In genomic region chr7:155296788-155297516, GRCh38 we compare ENCODE assay signal across 8 cellular contexts.
DNase-seq lines count a peak whose midpoint lies in the region; ATAC-seq lines count a peak whose summit lies in the region.

No MANE protein-coding gene starts in this region.

- peak overlapping the region; percentile 64 for H3K27ac ChIP-seq in duodenal mucosa (ENCODE audit: low read depth, low read length)

- peak overlapping the region; percentile 72 to 80 for H3K4me3 ChIP-seq in duodenal mucosa (ENCODE audit: low read depth in 1 of 2, low read length in 2 of 2)

- H3K9me3 ChIP-seq in duodenal mucosa (ENCODE audit: control insufficient read depth in 1 of 2, low read length in 2 of 2): no peaks in the 10 kb centered on the region

- DNase-seq in NCI-H1417 (lab: John Stamatoyannopoulos, UW) (peak; percentile 80 to 91 (median 86)), NCI-H1417 treated with DMSO at 0.1 percent for 48 hours (lab: John Stamatoyannopoulos, UW) (no peak), NCI-H146 treated with DMSO at 0.1 percent for 48 hours (lab: John Stamatoyannopoulos, UW; ENCODE audit: unreplicated experiment) (peak; percentile 34), medulla oblongata (ENCODE audit: extremely low spot score) (peak; percentile 50)
- peak; percentile 80 to 85 for DNase-seq in activated CD4-positive, alpha-beta T cell treated with anti-CD3 and anti-CD28 coated beads, Interleukin-2, amount 50 U/mL, for 48 hours
- peak; percentile 77 for DNase-seq in stimulated activated CD8-positive, alpha-beta memory T cell treated with anti-CD3 and anti-CD28 coated beads, Interleukin-12 subunit alpha, Interleukin-12 subunit beta, amount 100 ng/mL, for 4 hours (ENCODE audit: low read depth)

- H3K9ac ChIP-seq in duodenal mucosa (ENCODE audit: low read depth in 1 of 2, low read length in 2 of 2): peak overlapping the region; percentile 78 to 92

- peaks cover 0 to 8% of the 10 kb centered on the region in 2 donors for H3K36me3 ChIP-seq in duodenal mucosa (ENCODE audit: control insufficient read depth in 1 of 2, insufficient read depth in 2 of 2, low read length in 2 of 2)

- peaks cover 29 to 32% of the 10 kb centered on the region in 2 donors for H3K4me1 ChIP-seq in duodenal mucosa (ENCODE audit: control insufficient read depth in 1 of 2, insufficient read depth in 2 of 2, low read length in 2 of 2)

- ATAC-seq in HG02798 (IDR thresholded peaks at IDR 0.05; ENCODE audit: poor library complexity, unreplicated experiment): peak; percentile 9

- no peaks in the 10 kb centered on the region for H3K27me3 ChIP-seq in duodenal mucosa (ENCODE audit: control insufficient read depth in 1 of 2, insufficient read depth in 2 of 2, low read length in 2 of 2)
